ENCODE assay signal across 1 cellular context in the genomic region with DNA sequence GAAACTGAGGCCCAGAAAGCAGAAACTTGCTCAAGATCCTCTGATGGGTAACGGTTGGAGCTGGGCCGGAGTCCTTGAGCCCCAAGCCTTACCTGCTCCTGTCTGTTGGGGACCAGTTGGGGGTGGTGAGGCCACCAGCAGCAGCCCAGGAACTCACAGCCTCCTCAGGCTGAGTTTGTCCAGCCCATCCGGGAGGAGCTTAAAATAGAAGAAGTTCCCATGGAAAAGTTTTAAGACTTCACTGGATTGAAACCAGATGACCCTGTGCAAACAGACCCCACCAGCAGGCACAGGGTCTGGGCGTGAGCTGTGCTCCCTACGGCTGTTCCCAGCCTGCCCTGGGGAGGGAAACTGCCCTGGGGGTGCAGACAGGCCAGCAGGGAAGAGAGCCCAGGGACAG.
TF ChIP-seq lines count a peak whose summit lies in the region.

No MANE protein-coding gene starts in this region.

TF ChIP-seq in SK-N-SH treated with all-trans-retinoic acid at 6 μM for 48 hours, 23 proteins besides CTCF, POLR2A, EP300 and RAD21 (continued from another document):
- TF ChIP-seq PATZ1 (CRISPR knock-in tag; IDR thresholded peaks at IDR 0.05; ENCODE audit: borderline replicate concordance) (no peak), ZNF70 (CRISPR knock-in tag; IDR thresholded peaks at IDR 0.05) (no peak)
